Comparison of ENCODE assay signal across 12 cellular contexts in the genomic region with DNA sequence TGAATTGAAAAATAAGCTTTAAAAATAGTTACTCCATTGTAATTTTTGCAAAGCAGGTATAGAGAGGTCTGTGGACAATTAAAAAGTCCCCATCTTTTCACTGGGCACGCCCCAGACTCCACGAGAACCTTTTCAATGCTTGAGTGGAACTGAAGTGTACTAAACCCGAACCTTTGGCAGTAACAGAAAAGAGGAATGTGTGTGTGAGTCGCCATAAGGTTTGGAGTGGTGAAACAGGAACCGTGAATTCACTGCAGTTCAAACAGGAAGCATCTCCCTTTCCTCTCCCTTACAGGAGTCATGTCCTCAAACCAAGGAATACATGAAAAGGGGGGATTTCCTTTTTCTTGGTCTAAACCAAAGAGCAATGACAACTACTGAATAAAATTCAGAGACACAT. TPM values are rescaled to one million over a fixed set of nuclear protein-coding genes. Genes with fewer than 3 reads are reported as not detected.
DNase-seq lines count a peak whose midpoint lies in the region; ATAC-seq and TF ChIP-seq lines count a peak whose summit lies in the region.
"Had no signal": no experiment of that assay in that cellular context is flagged by ENCODE, and none has a peak within 500 bp of the region (broad histone marks: within the 10 kb centered on the region; RNA-seq: fewer than 3 reads in every experiment).

No MANE protein-coding gene starts in this region.

- no peak overlapping the region for H3K4me3 Mint-ChIP-seq in CD4-positive, alpha-beta T cell
- H3K4me3 Mint-ChIP-seq: activated CD4-positive, alpha-beta T cell treated with anti-CD3 and anti-CD28 coated beads, Interleukin-2, amount 10 ng/mL, durations not matched to agents 7 days and 5 days; stimulated activated memory B cell treated with anti-CD40 and anti-IgM and Interleukin-4, amounts not matched to agents 10 μg/mL and 1 μg/mL and 100 μg/mL, for 72 hours had no signal

- H3K4me2 ChIP-seq in PC-3 (ENCODE audit: low read length): no peak overlapping the region

- no peak for TF ChIP-seq EP300 in suprapubic skin (IDR thresholded peaks at IDR 0.05)

- no peak overlapping the region for H2AFZ ChIP-seq in PC-3 (ENCODE audit: low read length)

- no peaks in the 10 kb centered on the region for H3K79me2 ChIP-seq in PC-3 (ENCODE audit: low read length)

- no peak overlapping the region for H3K27ac Mint-ChIP-seq in CD4-positive, alpha-beta T cell
- H3K27ac Mint-ChIP-seq: activated CD4-positive, alpha-beta T cell treated with anti-CD3 and anti-CD28 coated beads, Interleukin-2, amount 10 ng/mL, durations not matched to agents 7 days and 5 days; stimulated activated memory B cell treated with anti-CD40 and anti-IgM and Interleukin-4, amounts not matched to agents 10 μg/mL and 1 μg/mL and 100 μg/mL, for 72 hours had no signal

- TF ChIP-seq CTCF in PC-3 (conservative IDR thresholded peaks at IDR 0.05; ENCODE audit: low read depth, low read length): no peak
- no peak for TF ChIP-seq CTCF in fibroblast of pulmonary artery (IDR thresholded peaks at IDR 0.05; ENCODE audit: low read length, missing control alignments)
- TF ChIP-seq CTCF in suprapubic skin (IDR thresholded peaks at IDR 0.05): no peak
- no peak for TF ChIP-seq CTCF in CD4-positive, alpha-beta T cell (IDR thresholded peaks at IDR 0.05)

- no peaks in the 10 kb centered on the region for H3K27me3 ChIP-seq in PC-3 (ENCODE audit: low read length)
- H3K27me3 ChIP-seq in suprapubic skin: no peaks in the 10 kb centered on the region
- H3K27me3 ChIP-seq in CD4-positive, alpha-beta T cell (ENCODE audit: control insufficient read depth, insufficient read depth, low read length): no peaks in the 10 kb centered on the region

- TF ChIP-seq POLR2A in suprapubic skin (IDR thresholded peaks at IDR 0.05): no peak

- no peaks in the 10 kb centered on the region for H3K9me3 ChIP-seq in PC-3 (ENCODE audit: low read length)
- H3K9me3 ChIP-seq in suprapubic skin: no peaks in the 10 kb centered on the region
- no peaks in the 10 kb centered on the region for H3K9me3 ChIP-seq in CD4-positive, alpha-beta T cell (ENCODE audit: control insufficient read depth, low read length)
- H3K9me3 ChIP-seq: mucosa of descending colon had no signal

- no peak overlapping the region for H3K9ac ChIP-seq in PC-3 (ENCODE audit: low read length)

- H3K27me3 Mint-ChIP-seq in CD4-positive, alpha-beta T cell: no peaks in the 10 kb centered on the region
- H3K27me3 Mint-ChIP-seq: activated CD4-positive, alpha-beta T cell treated with anti-CD3 and anti-CD28 coated beads, Interleukin-2, amount 10 ng/mL, durations not matched to agents 7 days and 5 days; stimulated activated memory B cell treated with anti-CD40 and anti-IgM and Interleukin-4, amounts not matched to agents 10 μg/mL and 1 μg/mL and 100 μg/mL, for 72 hours had no signal

- H3K4me3 ChIP-seq in PC-3 (ENCODE audit: low read length) (no peak overlapping the region), fibroblast of pulmonary artery (replicated peaks; ENCODE audit: low read depth, low read length) (no peak overlapping the region), suprapubic skin (no peak overlapping the region)
- H3K4me3 ChIP-seq: mucosa of descending colon had no signal

- peaks cover 11% of the 10 kb centered on the region for H3K36me3 Mint-ChIP-seq in CD4-positive, alpha-beta T cell (ENCODE audit: low read depth)

- in situ Hi-C loops in KBM-7 (cut with MboI; ENCODE audit: low pct_unique_long_range_greater_than_20kb, low sequenced_read_pairs): no loop called here

- no TSS peak for BruUV-seq in PC-3 (replicated peaks; lab: Mats Ljungman, UMichigan)

- no peaks in the 10 kb centered on the region for H3K36me3 ChIP-seq in PC-3 (ENCODE audit: low read depth, low read length)
- H3K36me3 ChIP-seq in suprapubic skin: no peaks in the 10 kb centered on the region

- peaks cover 24% of the 10 kb centered on the region for H3K4me1 Mint-ChIP-seq in CD4-positive, alpha-beta T cell (ENCODE audit: low read depth)

- CTCF ChIA-PET in PC-3 (lab: Charles Lee): no interaction called here
- CTCF ChIA-PET in CD4-positive, alpha-beta T cell (lab: Charles Lee): no interaction called here

- no peaks in the 10 kb centered on the region for H4K20me1 ChIP-seq in PC-3 (ENCODE audit: low read length)

- H3K9me2 ChIP-seq in PC-3 (replicated peaks; ENCODE audit: low read length): no peaks in the 10 kb centered on the region

- POLR2A ChIA-PET in PC-3 (lab: Charles Lee; ENCODE audit: unreplicated experiment): no interaction called here
- POLR2A ChIA-PET in CD4-positive, alpha-beta T cell (lab: Charles Lee): no interaction called here

- intact Hi-C loops in PC-3 (cut with micrococcal nuclease): no loop called here
- intact Hi-C loops in CD4-positive, alpha-beta T cell (cut with DNase I, micrococcal nuclease): loop anchor here in 1 of 2 experiments (10.0 kb wide), 2 partner anchors 205 to 815 kb away; partner anchors contain the start of gene BRAF

- ATAC-seq in PC-3: peak; percentile 78
- ATAC-seq in HG03571 (IDR thresholded peaks at IDR 0.05; ENCODE audit: unreplicated experiment): no peak
- ATAC-seq in CD4-positive, alpha-beta T cell (ENCODE audit: poor library complexity): no peak
- ATAC-seq: mucosa of descending colon; stimulated activated memory B cell treated with anti-CD40 and anti-IgM and Interleukin-4, amounts not matched to agents 10 μg/mL and 1 μg/mL and 100 μg/mL, for 72 hours had no signal

- DNase-seq in Ammon's horn (ENCODE audit: low spot score): peak; percentile 30
- peak; percentile 62 for DNase-seq in KBM-7
- DNase-seq in PC-3: peak; percentile 44
- peak; percentile 58 for DNase-seq in fibroblast of pulmonary artery (ENCODE audit: low read depth)
- DNase-seq in NCI-H2171 (lab: John Stamatoyannopoulos, UW): no peak
- DNase-seq in suprapubic skin (ENCODE audit: low spot score in 2 of 2): no peak
- DNase-seq in CD4-positive, alpha-beta T cell: no peak
- DNase-seq: activated CD4-positive, alpha-beta T cell treated with anti-CD3 and anti-CD28 coated beads, Interleukin-2, amount 10 ng/mL, durations not matched to agents 7 days and 5 days; mucosa of descending colon; T-helper 1 cell had no signal

- no peaks in the 10 kb centered on the region for H3F3A ChIP-seq in PC-3 (ENCODE audit: low read length, unreplicated experiment)

- WGBS in suprapubic skin: 56% methylated on average over 5 of the region's 5 CpGs

- H3K27ac ChIP-seq in PC-3 (ENCODE audit: low read length) (no peak overlapping the region), suprapubic skin (no peak overlapping the region)
- no peak overlapping the region for H3K27ac ChIP-seq in CD4-positive, alpha-beta T cell (ENCODE audit: low read depth, low read length)

- H3K4me1 ChIP-seq in PC-3 (ENCODE audit: insufficient read depth, low read length) (peaks cover 9% of the 10 kb centered on the region), suprapubic skin (no peaks in the 10 kb centered on the region)

- H3K9me3 Mint-ChIP-seq in CD4-positive, alpha-beta T cell: no peaks in the 10 kb centered on the region
- H3K9me3 Mint-ChIP-seq: activated CD4-positive, alpha-beta T cell treated with anti-CD3 and anti-CD28 coated beads, Interleukin-2, amount 10 ng/mL, durations not matched to agents 7 days and 5 days; stimulated activated memory B cell treated with anti-CD40 and anti-IgM and Interleukin-4, amounts not matched to agents 10 μg/mL and 1 μg/mL and 100 μg/mL, for 72 hours had no signal

RNA-seq across cellular contexts. Expression of gene NDUFB2, which starts 23.2 kb away (rescaled TPM):
- 296 and 325 TPM in 2 replicates for total RNA-seq in PC-3 (2014; rRNA removed)
- total RNA-seq in suprapubic skin: 100 to 1,000 TPM; 104 to 435 (median 229) TPM
- total RNA-seq in CD4-positive, alpha-beta T cell: 10 to 100 TPM; 73.7 to 84.4 TPM

RNA-seq across cellular contexts. Expression of gene ADCK2, which starts 47.0 kb away (rescaled TPM):
- total RNA-seq in PC-3 (2014; rRNA removed): 29.4 and 39.3 TPM in 2 replicates
- total RNA-seq in suprapubic skin: 10 to 100 TPM; 41.2 to 65.9 (median 53.3) TPM
- 10 to 100 TPM; 14.8 to 15.7 TPM for total RNA-seq in CD4-positive, alpha-beta T cell

Comparison
In these comparisons a context has a peak if more than half of its experiments do, and no peak if none do; other contexts are left out.
1. DNase-seq: peak in Ammon's horn (single experiment), KBM-7 (single experiment), PC-3 (single experiment) and fibroblast of pulmonary artery (single experiment); none in NCI-H2171 (single experiment), suprapubic skin (0 of 2) and CD4-positive, alpha-beta T cell (0 of 10).